Comparison of ENCODE assay signal across 9 cellular contexts in genomic region chr3:156787926-156788663, GRCh38. TPM values are rescaled to one million over a fixed set of nuclear protein-coding genes. Genes with fewer than 3 reads are reported as not detected.
A peak's percentile ranks its signal among the peaks of the same experiment; 100 is the strongest.
DNase-seq lines count a peak whose midpoint lies in the region; ATAC-seq and TF ChIP-seq lines count a peak whose summit lies in the region.
"Had no signal": no experiment of that assay in that cellular context is flagged by ENCODE, and none has a peak within 500 bp of the region (broad histone marks: within the 10 kb centered on the region; RNA-seq: fewer than 3 reads in every experiment).

No MANE protein-coding gene starts in this region.

- H3K36me3 ChIP-seq in parathyroid adenoma (ENCODE audit: control insufficient read depth, insufficient read depth, low read length) = no peaks in the 10 kb centered on the region

- H3K4me1 ChIP-seq in parathyroid adenoma = peaks cover 33% of the 10 kb centered on the region

- peaks cover 4% of the 10 kb centered on the region for H3K79me2 ChIP-seq in parathyroid adenoma

- H3K27me3 Mint-ChIP-seq in activated T-cell treated with anti-CD3 and anti-CD28 coated beads, Interleukin-2, amount 50 U/mL, for 72 hours (ENCODE audit: low read depth) = no peaks in the 10 kb centered on the region
- H3K27me3 Mint-ChIP-seq in glutamatergic neuron (ENCODE audit: unreplicated experiment) = no peaks in the 10 kb centered on the region
- H3K27me3 Mint-ChIP-seq: activated naive CD4-positive, alpha-beta T cell treated with anti-CD3 and anti-CD28 coated beads, Interleukin-2, amount 50 U/mL, for 24 hours had no signal

- peak overlapping the region; percentile 57 for H3K27ac ChIP-seq in parathyroid adenoma

- H3K4me2 ChIP-seq in parathyroid adenoma (ENCODE audit: low read length) = no peak overlapping the region

- no peaks in the 10 kb centered on the region for H3K9me3 ChIP-seq in parathyroid adenoma (ENCODE audit: control insufficient read depth, low read length)

- no peaks in the 10 kb centered on the region for H3K9me3 Mint-ChIP-seq in activated T-cell treated with anti-CD3 and anti-CD28 coated beads, Interleukin-2, amount 50 U/mL, for 72 hours
- H3K9me3 Mint-ChIP-seq in glutamatergic neuron (ENCODE audit: unreplicated experiment) = no peaks in the 10 kb centered on the region
- H3K9me3 Mint-ChIP-seq: activated naive CD4-positive, alpha-beta T cell treated with anti-CD3 and anti-CD28 coated beads, Interleukin-2, amount 50 U/mL, for 24 hours had no signal

- ATAC-seq in HG03196 (IDR thresholded peaks at IDR 0.05; ENCODE audit: unreplicated experiment) (peak; percentile 82), HG03342 (IDR thresholded peaks at IDR 0.05; ENCODE audit: unreplicated experiment) (no peak)
- peak; percentile 98 to 99 for ATAC-seq in activated T-cell treated with anti-CD3 and anti-CD28 coated beads, Interleukin-2, amount 50 U/mL, for 72 hours (replicated peaks in 1 of 2)

- peak; percentile 44 for DNase-seq in stimulated activated CD4-positive, alpha-beta T cell treated with anti-CD3 and anti-CD28 coated beads, Interleukin-15, amount 100 ng/mL, for 24 hours
- no peak for DNase-seq in stimulated activated CD4-positive, alpha-beta T cell treated with anti-CD3 and anti-CD28 coated beads, Interleukin-4, amount 100 ng/mL, for 1 hour
- DNase-seq in activated T-cell treated with anti-CD3 and anti-CD28 coated beads, Interleukin-2, amount 50 U/mL, for 72 hours = peak; percentile 48 to 56
- no peak for DNase-seq in HuH-7 (ENCODE audit: low spot score)
- no peak for DNase-seq in glutamatergic neuron

- H3K4me3 Mint-ChIP-seq in activated T-cell treated with anti-CD3 and anti-CD28 coated beads, Interleukin-2, amount 50 U/mL, for 72 hours = peak overlapping the region; percentile 52 to 75
- no peak overlapping the region for H3K4me3 Mint-ChIP-seq in glutamatergic neuron (ENCODE audit: unreplicated experiment)
- H3K4me3 Mint-ChIP-seq: activated naive CD4-positive, alpha-beta T cell treated with anti-CD3 and anti-CD28 coated beads, Interleukin-2, amount 50 U/mL, for 24 hours had no signal

- no peaks in the 10 kb centered on the region for H3K27me3 ChIP-seq in parathyroid adenoma (ENCODE audit: control insufficient read depth, insufficient read depth, low read length)

- H3K9ac ChIP-seq in parathyroid adenoma = no peak overlapping the region

- TF ChIP-seq CTCF in parathyroid adenoma (IDR thresholded peaks at IDR 0.05) (no peak), glutamatergic neuron (IDR thresholded peaks at IDR 0.05; ENCODE audit: partially characterized antibody, unreplicated experiment) (no peak)

- no peak overlapping the region for H3K4me3 ChIP-seq in parathyroid adenoma (ENCODE audit: low read depth, low read length)

- peak overlapping the region; percentile 58 for H3K27ac Mint-ChIP-seq in activated T-cell treated with anti-CD3 and anti-CD28 coated beads, Interleukin-2, amount 50 U/mL, for 72 hours
- no peak overlapping the region for H3K27ac Mint-ChIP-seq in glutamatergic neuron (ENCODE audit: unreplicated experiment)
- H3K27ac Mint-ChIP-seq: activated naive CD4-positive, alpha-beta T cell treated with anti-CD3 and anti-CD28 coated beads, Interleukin-2, amount 50 U/mL, for 24 hours had no signal

- H3K4me1 Mint-ChIP-seq in activated T-cell treated with anti-CD3 and anti-CD28 coated beads, Interleukin-2, amount 50 U/mL, for 72 hours (ENCODE audit: low read depth) = peaks cover 47% of the 10 kb centered on the region
- H3K4me1 Mint-ChIP-seq in glutamatergic neuron (ENCODE audit: low read depth, unreplicated experiment) = no peaks in the 10 kb centered on the region

- peaks cover 0 to 2% of the 10 kb centered on the region in 2 donors for H3K36me3 Mint-ChIP-seq in activated T-cell treated with anti-CD3 and anti-CD28 coated beads, Interleukin-2, amount 50 U/mL, for 72 hours (ENCODE audit: insufficient read depth in 2 of 2)
- no peaks in the 10 kb centered on the region for H3K36me3 Mint-ChIP-seq in glutamatergic neuron (ENCODE audit: unreplicated experiment)

- no peak overlapping the region for H2AFZ ChIP-seq in parathyroid adenoma

RNA-seq across cellular contexts. Expression of gene LEKR1, which starts 38.1 kb away (rescaled TPM):
- 1 to 10 TPM; 1.0 to 1.7 TPM for total RNA-seq in activated T-cell treated with anti-CD3 and anti-CD28 coated beads, Interleukin-2, amount 50 U/mL, for 72 hours
- 0.56 TPM for total RNA-seq in glutamatergic neuron (ENCODE audit: unreplicated experiment)

Comparison
In these comparisons a context has a peak if more than half of its experiments do, and no peak if none do; other contexts are left out.
1. DNase-seq: peak in stimulated activated CD4-positive, alpha-beta T cell treated with anti-CD3 and anti-CD28 coated beads, Interleukin-15, amount 100 ng/mL, for 24 hours (single experiment) and activated T-cell treated with anti-CD3 and anti-CD28 coated beads, Interleukin-2, amount 50 U/mL, for 72 hours (2 of 2); none in stimulated activated CD4-positive, alpha-beta T cell treated with anti-CD3 and anti-CD28 coated beads, Interleukin-4, amount 100 ng/mL, for 1 hour (single experiment), HuH-7 (single experiment) and glutamatergic neuron (single experiment).